ENCODE assay signal across 16 cellular contexts in genomic region chr9:96554801-96555566, GRCh38.
DNase-seq lines count a peak whose midpoint lies in the region; ATAC-seq lines count a peak whose summit lies in the region.
"Had no signal": no experiment of that assay in that cellular context is flagged by ENCODE, and none has a peak within 500 bp of the region (broad histone marks: within the 10 kb centered on the region; RNA-seq: fewer than 3 reads in every experiment).

No MANE protein-coding gene starts in this region.

- no peak for DNase-seq in activated naive CD8-positive, alpha-beta T cell treated with anti-CD3 and anti-CD28 coated beads for 36 hours
- DNase-seq in adipocyte (ENCODE audit: low read depth) (peak; percentile 60), glomerular visceral epithelial cell (ENCODE audit: extremely low spot score) (peak; percentile 66), superior temporal gyrus (ENCODE audit: extremely low spot score) (peak; percentile 41), midbrain (lab: John Stamatoyannopoulos, UW) (no peak)
- no peak for DNase-seq in effector memory CD4-positive, alpha-beta T cell
- DNase-seq: DMS53, NCI-H510A treated with DMSO at 0.1 percent for 48 hours, posterior cingulate gyrus, SHP77 treated with DMSO at 0.1 percent for 48 hours, trophoblast cell, WERI-Rb-1 had no signal

- H3K9ac ChIP-seq in adipocyte (ENCODE audit: low read length) = peak overlapping the region; percentile 75

- peaks cover 9% of the 10 kb centered on the region for H3K36me3 Mint-ChIP-seq in activated naive CD8-positive, alpha-beta T cell
- peaks cover 6% of the 10 kb centered on the region for H3K36me3 Mint-ChIP-seq in activated naive CD8-positive, alpha-beta T cell treated with anti-CD3 and anti-CD28 coated beads for 36 hours

- no peaks in the 10 kb centered on the region for H3K27me3 Mint-ChIP-seq in activated naive CD8-positive, alpha-beta T cell
- no peaks in the 10 kb centered on the region for H3K27me3 Mint-ChIP-seq in activated naive CD8-positive, alpha-beta T cell treated with anti-CD3 and anti-CD28 coated beads for 36 hours

- no peak overlapping the region for H3K27ac ChIP-seq in effector memory CD4-positive, alpha-beta T cell (ENCODE audit: insufficient read depth, low read length, poor library complexity, severe bottlenecking)
- H3K27ac ChIP-seq: A549, WERI-Rb-1 had no signal

- peak overlapping the region; percentile 41 for H3K27ac Mint-ChIP-seq in activated naive CD8-positive, alpha-beta T cell
- no peak overlapping the region for H3K27ac Mint-ChIP-seq in activated naive CD8-positive, alpha-beta T cell treated with anti-CD3 and anti-CD28 coated beads for 36 hours

- H3K27me3 ChIP-seq in adipocyte (replicated peaks; ENCODE audit: control insufficient read depth, insufficient read depth, low read length) = no peaks in the 10 kb centered on the region
- no peaks in the 10 kb centered on the region for H3K27me3 ChIP-seq in effector memory CD4-positive, alpha-beta T cell (replicated peaks; ENCODE audit: control insufficient read depth, insufficient read depth, low read length, poor library complexity, severe bottlenecking)

- peaks cover 21% of the 10 kb centered on the region for H3K36me3 ChIP-seq in adipocyte (ENCODE audit: control insufficient read depth, insufficient read depth, low read length, severe bottlenecking)
- no peaks in the 10 kb centered on the region for H3K36me3 ChIP-seq in effector memory CD4-positive, alpha-beta T cell (ENCODE audit: control insufficient read depth, insufficient read depth, low read length)
- H3K36me3 ChIP-seq: WERI-Rb-1 had no signal

- H3K9me3 Mint-ChIP-seq in activated naive CD8-positive, alpha-beta T cell (ENCODE audit: low read depth) = no peaks in the 10 kb centered on the region
- no peaks in the 10 kb centered on the region for H3K9me3 Mint-ChIP-seq in activated naive CD8-positive, alpha-beta T cell treated with anti-CD3 and anti-CD28 coated beads for 36 hours

- peak overlapping the region; percentile 1 for H3K4me3 ChIP-seq in adipocyte (ENCODE audit: low read length)
- no peak overlapping the region for H3K4me3 ChIP-seq in effector memory CD4-positive, alpha-beta T cell (ENCODE audit: insufficient read depth, low read depth, low read length, poor library complexity, severe bottlenecking)
- H3K4me3 ChIP-seq: A549, lung had no signal

- H3K4me3 Mint-ChIP-seq in activated naive CD8-positive, alpha-beta T cell = no peak overlapping the region
- no peak overlapping the region for H3K4me3 Mint-ChIP-seq in activated naive CD8-positive, alpha-beta T cell treated with anti-CD3 and anti-CD28 coated beads for 36 hours

- no peaks in the 10 kb centered on the region for H3K9me3 ChIP-seq in adipocyte (ENCODE audit: control insufficient read depth, low read length)
- no peaks in the 10 kb centered on the region for H3K9me3 ChIP-seq in effector memory CD4-positive, alpha-beta T cell (ENCODE audit: control insufficient read depth, low read length)
- H3K9me3 ChIP-seq: A549 had no signal

- peaks cover 65% of the 10 kb centered on the region for H3K4me1 ChIP-seq in adipocyte (ENCODE audit: control insufficient read depth, insufficient read depth, low read length)
- no peaks in the 10 kb centered on the region for H3K4me1 ChIP-seq in effector memory CD4-positive, alpha-beta T cell (ENCODE audit: control insufficient read depth, insufficient read depth, low read length, poor library complexity, severe bottlenecking)

- H3K4me1 Mint-ChIP-seq in activated naive CD8-positive, alpha-beta T cell (ENCODE audit: low read depth) = peaks cover 11% of the 10 kb centered on the region
- H3K4me1 Mint-ChIP-seq in activated naive CD8-positive, alpha-beta T cell treated with anti-CD3 and anti-CD28 coated beads for 36 hours = peaks cover 39% of the 10 kb centered on the region

- ATAC-seq in GM18909 (IDR thresholded peaks at IDR 0.05; ENCODE audit: poor library complexity, unreplicated experiment) = no peak
- ATAC-seq: A549 had no signal

Comparison
In these comparisons a context has a peak if more than half of its experiments do, and no peak if none do; other contexts are left out.
1. DNase-seq: peak in adipocyte (single experiment), glomerular visceral epithelial cell (single experiment) and superior temporal gyrus (single experiment); none in activated naive CD8-positive, alpha-beta T cell treated with anti-CD3 and anti-CD28 coated beads for 36 hours (single experiment), effector memory CD4-positive, alpha-beta T cell (0 of 3) and midbrain (single experiment).